Comparison of ENCODE assay signal across 8 cellular contexts in genomic region chr22:24270556-24271405, GRCh38. TPM values are rescaled to one million over a fixed set of nuclear protein-coding genes. Genes with fewer than 3 reads are reported as not detected.
A peak's percentile ranks its signal among the peaks of the same experiment; 100 is the strongest.
DNase-seq lines count a peak whose midpoint lies in the region; ATAC-seq, FAIRE-seq and TF ChIP-seq lines count a peak whose summit lies in the region.

Gene SPECC1L (plus strand): TSS chr22:24270831. CDS start chr22:24302232, 31,401 bp downstream.

- POLR2A ChIA-PET in endothelial cell of umbilical vein (lab: Charles Lee) = no interaction called here

- H3K79me2 ChIP-seq in OCI-LY3 (ENCODE audit: low read length) (peaks cover 49% of the 10 kb centered on the region), endothelial cell of umbilical vein (ENCODE audit: control insufficient read depth, insufficient read depth, low read length) (peaks cover 46% of the 10 kb centered on the region)

- H3K4me3 ChIP-seq in HUES64 (ENCODE audit: low read length) = peak within 1 kb of the TSS; percentile 99
- peak within 1 kb of the TSS; percentile 89 for H3K4me3 ChIP-seq in OCI-LY3 (ENCODE audit: low read length)
- peak within 1 kb of the TSS; percentile 68 to 98 (median 85) for H3K4me3 ChIP-seq in endothelial cell of umbilical vein (replicated peaks in 1 of 3; ENCODE audit: insufficient read depth in 1 of 3, low read depth in 1 of 3, low read length in 3 of 3)
- peak within 1 kb of the TSS; percentile 93 for H3K4me3 ChIP-seq in mononuclear cell (ENCODE audit: low read length)

- H2AFZ ChIP-seq in OCI-LY3 (ENCODE audit: low read depth, low read length) (peak within 1 kb of the TSS; percentile 96), endothelial cell of umbilical vein (ENCODE audit: low read depth, low read length) (peak within 1 kb of the TSS; percentile 96)

- H3K4me1 ChIP-seq in HUES64 (ENCODE audit: insufficient read depth, low read length) = peaks cover 15% of the 10 kb centered on the region
- H3K4me1 ChIP-seq in OCI-LY3 (ENCODE audit: low read length) = peaks cover 27% of the 10 kb centered on the region
- H3K4me1 ChIP-seq in endothelial cell of umbilical vein (ENCODE audit: control insufficient read depth, extremely low read depth, insufficient read depth, low read length) = peaks cover 12% of the 10 kb centered on the region
- peaks cover 20% of the 10 kb centered on the region for H3K4me1 ChIP-seq in mononuclear cell (ENCODE audit: insufficient read depth, low read length)

- intact Hi-C loops in endothelial cell of umbilical vein (cut with micrococcal nuclease) = loop anchor here (1.0 to 5.0 kb wide), 6 partner anchors 18 to 254 kb away; no protein-coding TSS in a partner anchor

- H3K36me3 ChIP-seq in HUES64 (ENCODE audit: insufficient read depth, low read length) (no peaks in the 10 kb centered on the region), OCI-LY3 (replicated peaks; ENCODE audit: low read depth, low read length) (no peaks in the 10 kb centered on the region), endothelial cell of umbilical vein (ENCODE audit: control insufficient read depth in 2 of 2, extremely low read depth in 1 of 2, insufficient read depth in 2 of 2, low read length in 2 of 2) (no peaks in the 10 kb centered on the region)

- H4K20me1 ChIP-seq in OCI-LY3 (ENCODE audit: insufficient read depth, low read length) (peaks cover 27% of the 10 kb centered on the region), endothelial cell of umbilical vein (replicated peaks; ENCODE audit: control insufficient read depth, extremely low read depth, insufficient read depth, low read length) (no peaks in the 10 kb centered on the region)

- H3K27me3 ChIP-seq in HUES64 (ENCODE audit: insufficient read depth, low read length) (no peaks in the 10 kb centered on the region), OCI-LY3 (ENCODE audit: low read depth, low read length) (no peaks in the 10 kb centered on the region), endothelial cell of umbilical vein (ENCODE audit: control insufficient read depth in 2 of 2, insufficient read depth in 2 of 2, low read length in 2 of 2) (no peaks in the 10 kb centered on the region), mononuclear cell (ENCODE audit: insufficient read depth, low read length) (no peaks in the 10 kb centered on the region)

- H3K4me2 ChIP-seq in OCI-LY3 (ENCODE audit: low read length) = peak within 1 kb of the TSS; percentile 83
- H3K4me2 ChIP-seq in endothelial cell of umbilical vein (ENCODE audit: insufficient read depth, low read length) = peak within 1 kb of the TSS; percentile 97

- CTCF ChIA-PET in endothelial cell of umbilical vein (lab: Charles Lee) = interaction anchor here (1.3 to 1.6 kb wide), 2 partner anchors 50 to 232 kb away, joined by 3 read pairs; no protein-coding TSS in a partner anchor

- H3K27ac ChIP-seq in HUES64 (ENCODE audit: low read depth, low read length) (peak within 1 kb of the TSS; percentile 96), OCI-LY3 (ENCODE audit: low read length) (peak within 1 kb of the TSS; percentile 69), endothelial cell of umbilical vein (ENCODE audit: insufficient read depth, low read depth, low read length) (peak within 1 kb of the TSS; percentile 70)

- FAIRE-seq in D721Med (lab: Jason Lieb, UNC) = no peak
- FAIRE-seq in endothelial cell of umbilical vein (lab: Jason Lieb, UNC) = peak; percentile 83

- under 1% methylated on average over 90 of the region's 90 CpGs for WGBS in HUES64

- DNase-seq in D721Med (ENCODE audit: insufficient read length, low spot score) (peak; percentile 74), endothelial cell of umbilical vein (ENCODE audit: low read depth, low spot score) (peak; percentile 96)
- DNase-seq in activated CD8-positive, alpha-beta memory T cell treated with anti-CD3 and anti-CD28 coated beads, Interleukin-2, amount 50 U/mL, for 48 hours = peak; percentile 97
- peak; percentile 87 to 91 for DNase-seq in stimulated activated CD8-positive, alpha-beta memory T cell treated with anti-CD3 and anti-CD28 coated beads, Interleukin-2, amount 100 ng/mL, for 48 hours (ENCODE audit: low read depth in 2 of 2)

- H3K9me3 ChIP-seq in HUES64 (ENCODE audit: insufficient read depth, low read depth, low read length) (no peaks in the 10 kb centered on the region), OCI-LY3 (ENCODE audit: insufficient read depth, low read length) (no peaks in the 10 kb centered on the region), endothelial cell of umbilical vein (replicated peaks; ENCODE audit: control insufficient read depth, insufficient read depth, low read length) (no peaks in the 10 kb centered on the region), mononuclear cell (ENCODE audit: low read depth, low read length) (no peaks in the 10 kb centered on the region)

- H3K9ac ChIP-seq in HUES64 (ENCODE audit: low read depth, low read length) (peak within 1 kb of the TSS; percentile 98), OCI-LY3 (ENCODE audit: low read length) (peak within 1 kb of the TSS; percentile 93), endothelial cell of umbilical vein (replicated peaks; ENCODE audit: extremely low read depth, insufficient read depth, low read length) (peak within 1 kb of the TSS; percentile 93)

- no TSS peak for BruUV-seq in endothelial cell of umbilical vein (replicated peaks; lab: Mats Ljungman, UMichigan)

- H3K9me1 ChIP-seq in endothelial cell of umbilical vein (replicated peaks; ENCODE audit: control insufficient read depth, extremely low read depth, insufficient read depth, low read length) = no peaks in the 10 kb centered on the region

- peak; percentile 80 for ATAC-seq in GM21515 (IDR thresholded peaks at IDR 0.05; ENCODE audit: unreplicated experiment)

- TF ChIP-seq CTCF in D721Med (IDR thresholded peaks at IDR 0.05; ENCODE audit: insufficient read depth, missing control alignments) (no peak), OCI-LY3 (IDR thresholded peaks at IDR 0.05; ENCODE audit: low read depth, low read length) (0 out of 2 replicates have a peak, but pooled peaks have one; percentile 11), endothelial cell of umbilical vein (IDR thresholded peaks at IDR 0.05; ENCODE audit: extremely low read depth in 1 of 2, insufficient read depth in 1 of 2, low read depth in 1 of 2, low read length in 2 of 2) (peak in 1 of 2 donors; percentile 6)

- TF ChIP-seq POLR2A in endothelial cell of umbilical vein (IDR thresholded peaks at IDR 0.05; ENCODE audit: low read depth, low read length) = peak; percentile 99

- dilution Hi-C loops in endothelial cell of umbilical vein (cut with MboI; ENCODE audit: extremely low pct_ligation_motif_present, low sequenced_read_pairs) = no loop called here

TF ChIP-seq in endothelial cell of umbilical vein, 7 proteins besides CTCF, POLR2A, EP300 and RAD21:
- TF ChIP-seq JUN (IDR thresholded peaks at IDR 0.05; ENCODE audit: borderline replicate concordance, insufficient read depth, insufficient read length, low read depth) = no peak
- no peak for TF ChIP-seq GATA2 (IDR thresholded peaks at IDR 0.05; ENCODE audit: insufficient read depth, insufficient read length, low read depth, low read length)
- TF ChIP-seq POLR2AphosphoS5 (IDR thresholded peaks at IDR 0.05; ENCODE audit: insufficient read depth, low read depth, low read length) = peak; percentile 99
- no peak for TF ChIP-seq FOS (IDR thresholded peaks at IDR 0.05; ENCODE audit: borderline replicate concordance, insufficient read depth, low read length)
- no peak for TF ChIP-seq EZH2 (IDR thresholded peaks at IDR 0.05; ENCODE audit: borderline replicate concordance, low read depth, low read length, severe bottlenecking)
- TF ChIP-seq MYC (IDR thresholded peaks at IDR 0.05; ENCODE audit: low read depth, low read length) = no peak
TF ChIP-seq in endothelial cell of umbilical vein: peak in this region for 1.

RNA-seq across cellular contexts. Expression of gene SPECC1L, which starts in this region (rescaled TPM):
- 25.3 TPM for polyA plus RNA-seq in HUES64 (2013, experiment 1 of 2)
- 28.4 TPM for polyA plus RNA-seq in HUES64 (2013, experiment 2 of 2)
- total RNA-seq in endothelial cell of umbilical vein = 63.2 and 79.3 TPM in 2 replicates
- polyA plus RNA-seq in endothelial cell of umbilical vein = 18.8 and 22.8 TPM in 2 replicates
- polyA plus RNA-seq in endothelial cell of umbilical vein (2011; cell fraction: cytosol; rRNA removed) = 25.7 and 26.4 TPM in 2 replicates
- polyA plus RNA-seq in endothelial cell of umbilical vein (2011; cell fraction: nucleus; rRNA removed) = 52.7 and 57.4 TPM in 2 replicates
- polyA plus RNA-seq in endothelial cell of umbilical vein (2012) = 29.0 and 36.1 TPM in 2 replicates
- 51.1 and 60.3 TPM in 2 replicates for polyA minus RNA-seq in endothelial cell of umbilical vein
- 15.2 TPM for polyA minus RNA-seq in endothelial cell of umbilical vein (2011; cell fraction: cytosol; rRNA and poly(A)+ RNA removed)
- 55.3 and 60.1 TPM in 2 replicates for polyA minus RNA-seq in endothelial cell of umbilical vein (2011; cell fraction: nucleus; rRNA and poly(A)+ RNA removed)
- 18.3 TPM for total RNA-seq in mononuclear cell

Comparison
In these comparisons a context has a peak if more than half of its experiments do, and no peak if none do; other contexts are left out.
1. Peak in every context shown above with its lines: DNase-seq, ATAC-seq, H3K4me3 ChIP-seq and H3K27ac ChIP-seq.